29 cellular contexts compared by ENCODE assay signal in genomic region chr20:11718474-11719094, GRCh38.
"Had no signal": no experiment of that assay in that cellular context is flagged by ENCODE, and none has a peak within 500 bp of the region (broad histone marks: within the 10 kb centered on the region; RNA-seq: fewer than 3 reads in every experiment).

No MANE protein-coding gene starts in this region.

- H3K36me3 ChIP-seq: esophagus squamous epithelium, gastrocnemius medialis, left lung, transverse colon, vagina had no signal

- H3K4me3 Mint-ChIP-seq: activated B cell treated with CpG ODN at 0.5 μM for 24 hours; activated CD4-positive, alpha-beta T cell treated with anti-CD3 and anti-CD28 coated beads for 36 hours; activated naive CD8-positive, alpha-beta T cell; activated T-cell treated with anti-CD3 and anti-CD28 coated beads, Interleukin-2, amount 50 U/mL, for 4 hours; immature natural killer cell; naive B cell; neural crest cell; stimulated activated naive B cell treated with anti-CD40 and anti-IgM and Interleukin-4, amounts not matched to agents 10 μg/mL and 1 μg/mL and 100 μg/mL, for 72 hours had no signal

- H3K27ac Mint-ChIP-seq: activated B cell treated with CpG ODN at 0.5 μM for 24 hours; activated CD4-positive, alpha-beta T cell treated with anti-CD3 and anti-CD28 coated beads for 36 hours; activated naive CD8-positive, alpha-beta T cell; activated T-helper 2 cell treated with anti-CD3 and anti-CD28 coated beads, Interferon-gamma antibody, Interleukin-2, Interleukin-4, amounts not matched to agents 10 μg/mL and 5 μg/mL and 100 μg/mL, durations not matched to agents 14 hours and 24 hours and 36 hours; immature natural killer cell; naive B cell; stimulated activated naive B cell treated with anti-CD40 and anti-IgM and Interleukin-4, amounts not matched to agents 10 μg/mL and 1 μg/mL and 100 μg/mL, for 72 hours had no signal

- ATAC-seq: activated CD4-positive, alpha-beta T cell treated with anti-CD3 and anti-CD28 coated beads for 36 hours; activated T-cell treated with anti-CD3 and anti-CD28 coated beads, Interleukin-2, amount 50 U/mL, for 4 hours; gastrocnemius medialis; left lung; sciatic nerve; stimulated activated naive B cell treated with anti-CD40 and anti-IgM and Interleukin-4, amounts not matched to agents 10 μg/mL and 1 μg/mL and 100 μg/mL, for 72 hours had no signal

- H3K4me1 ChIP-seq: esophagus squamous epithelium, gastrocnemius medialis, left lung, transverse colon, vagina had no signal

- H3K36me3 Mint-ChIP-seq: activated naive CD8-positive, alpha-beta T cell; immature natural killer cell; naive B cell; stimulated activated naive B cell treated with anti-CD40 and anti-IgM and Interleukin-4, amounts not matched to agents 10 μg/mL and 1 μg/mL and 100 μg/mL, for 72 hours had no signal

- H3K4me1 Mint-ChIP-seq: activated B cell treated with CpG ODN at 0.5 μM for 24 hours; activated CD4-positive, alpha-beta T cell treated with anti-CD3 and anti-CD28 coated beads for 36 hours; immature natural killer cell; naive B cell had no signal

- H3K27ac ChIP-seq: coronary artery, esophagus squamous epithelium, gastrocnemius medialis, left lung, transverse colon, vagina had no signal

- H3K9me3 ChIP-seq: esophagus squamous epithelium, gastrocnemius medialis, left lung, transverse colon, vagina had no signal

- H3K4me3 ChIP-seq: coronary artery, esophagus squamous epithelium, gastrocnemius medialis, left lung, lung, transverse colon, vagina had no signal

- H3K27me3 Mint-ChIP-seq: activated B cell treated with CpG ODN at 0.5 μM for 24 hours; activated CD4-positive, alpha-beta T cell treated with anti-CD3 and anti-CD28 coated beads for 36 hours; activated naive CD8-positive, alpha-beta T cell; naive B cell; stimulated activated naive B cell treated with anti-CD40 and anti-IgM and Interleukin-4, amounts not matched to agents 10 μg/mL and 1 μg/mL and 100 μg/mL, for 72 hours had no signal

- H3K27me3 ChIP-seq: esophagus squamous epithelium, gastrocnemius medialis, left lung, transverse colon, vagina had no signal

- H3K9me3 Mint-ChIP-seq: activated T-cell treated with anti-CD3 and anti-CD28 coated beads, Interleukin-2, amount 50 U/mL, for 4 hours; activated T-helper 2 cell treated with anti-CD3 and anti-CD28 coated beads, Interferon-gamma antibody, Interleukin-2, Interleukin-4, amounts not matched to agents 10 μg/mL and 5 μg/mL and 100 μg/mL, durations not matched to agents 14 hours and 24 hours and 36 hours; stimulated activated naive B cell treated with anti-CD40 and anti-IgM and Interleukin-4, amounts not matched to agents 10 μg/mL and 1 μg/mL and 100 μg/mL, for 72 hours had no signal

- DNase-seq: activated B cell treated with CpG ODN at 0.5 μM for 24 hours; activated CD4-positive, alpha-beta T cell treated with anti-CD3 and anti-CD28 coated beads for 36 hours; activated CD4-positive, alpha-beta T cell treated with anti-CD3 and anti-CD28 coated beads, Interleukin-2, amount 50 U/mL, for 4 hours; activated CD8-positive, alpha-beta memory T cell treated with anti-CD3 and anti-CD28 coated beads, Interleukin-2, amount 50 U/mL, for 48 hours; activated naive CD4-positive, alpha-beta T cell; activated T-cell treated with anti-CD3 and anti-CD28 coated beads, Interleukin-2, amount 50 U/mL, for 4 hours; amniotic stem cell; cerebellar nuclear complex; esophagus squamous epithelium; gastrocnemius medialis; hippocampal formation; immature natural killer cell; kidney glomerular epithelial cell; left lung; naive B cell; occipital lobe; small intestine; stimulated activated CD8-positive, alpha-beta memory T cell treated with anti-CD3 and anti-CD28 coated beads, Interleukin-4, amount 100 ng/mL, for 48 hours; stimulated activated naive B cell treated with anti-CD40 and anti-IgM and Interleukin-4, amounts not matched to agents 10 μg/mL and 1 μg/mL and 100 μg/mL, for 72 hours; T-helper 9 cell; transverse colon had no signal

- FAIRE-seq: bronchial epithelial cell, small intestine had no signal
